In the genomic region with DNA sequence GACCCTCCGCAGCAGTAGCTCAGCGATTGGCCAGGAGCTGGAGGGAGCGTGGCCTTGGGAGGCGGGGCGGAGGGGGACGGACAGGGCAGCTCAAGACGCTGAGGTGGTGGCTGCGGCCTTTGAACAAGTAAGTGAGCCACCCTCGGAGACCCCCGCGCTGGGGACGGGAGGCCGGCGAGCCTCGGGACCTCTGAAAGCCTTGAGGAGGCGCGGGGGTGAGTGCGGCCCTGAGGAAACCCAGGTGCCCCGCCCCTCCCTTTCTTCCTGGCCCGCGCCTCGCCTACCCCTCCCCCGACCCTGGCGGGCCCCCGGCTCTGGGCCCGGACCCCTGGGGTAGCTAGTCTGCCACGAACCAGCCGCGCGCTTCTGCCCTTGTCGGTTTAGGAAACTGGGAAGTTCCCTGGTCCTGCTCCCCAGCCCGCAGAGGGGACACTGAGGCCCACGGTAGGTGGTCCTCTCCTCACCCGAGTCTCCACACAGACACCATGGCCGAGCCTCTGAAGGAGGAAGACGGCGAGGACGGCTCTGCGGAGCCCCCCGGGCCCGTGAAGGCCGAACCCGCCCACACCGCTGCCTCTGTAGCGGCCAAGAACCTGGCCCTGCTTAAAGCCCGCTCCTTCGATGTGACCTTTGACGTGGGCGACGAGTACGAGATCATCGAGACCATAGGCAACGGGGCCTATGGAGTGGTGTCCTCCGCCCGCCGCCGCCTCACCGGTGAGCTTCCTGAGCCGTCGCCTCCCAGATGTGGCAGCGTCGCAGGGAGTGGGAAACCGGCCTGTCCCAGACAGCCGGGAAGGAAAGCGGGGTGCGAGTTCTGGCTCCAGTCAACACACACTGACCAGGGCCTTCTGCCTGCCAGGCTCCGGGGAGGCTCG, we compare ENCODE assay signal across 8 cellular contexts. TPM values are rescaled to one million over a fixed set of nuclear protein-coding genes. Genes with fewer than 3 reads are reported as not detected.
DNase-seq lines count a peak whose midpoint lies in the region; ATAC-seq and TF ChIP-seq lines count a peak whose summit lies in the region.

A gene (plus strand): TSS at position 83 of the 878 bp plus-strand sequence. CDS start 403 bp downstream, at position 486.

- peaks cover 18% of the 10 kb centered on the region for H3K36me3 Mint-ChIP-seq in activated CD4-positive, alpha-beta T cell treated with anti-CD3 and anti-CD28 coated beads for 36 hours (ENCODE audit: low read depth)
- H3K36me3 Mint-ChIP-seq in MCF 10A (ENCODE audit: insufficient read depth, unreplicated experiment): peaks cover 24% of the 10 kb centered on the region

- ATAC-seq in activated CD4-positive, alpha-beta T cell treated with anti-CD3 and anti-CD28 coated beads for 36 hours: no peak

- DNase-seq in activated CD4-positive, alpha-beta T cell treated with anti-CD3 and anti-CD28 coated beads for 36 hours: no peak
- DNase-seq in activated CD4-positive, alpha-beta T cell treated with anti-CD3 and anti-CD28 coated beads, Interleukin-2, amount 50 U/mL, for 1 hour: no peak
- DNase-seq in MCF 10A (ENCODE audit: unreplicated experiment) (no peak), GM10266 (ENCODE audit: extremely low spot score) (no peak), cerebellar cortex (ENCODE audit: low spot score) (no peak)

- no peaks in the 10 kb centered on the region for H3K9me3 Mint-ChIP-seq in activated CD4-positive, alpha-beta T cell treated with anti-CD3 and anti-CD28 coated beads for 36 hours (ENCODE audit: low read depth)
- no peaks in the 10 kb centered on the region for H3K9me3 Mint-ChIP-seq in MCF 10A (ENCODE audit: unreplicated experiment)

- peak within 1 kb of the TSS; percentile 98 for H3K27ac Mint-ChIP-seq in activated CD4-positive, alpha-beta T cell treated with anti-CD3 and anti-CD28 coated beads for 36 hours
- H3K27ac Mint-ChIP-seq in MCF 10A (ENCODE audit: low read depth, unreplicated experiment): peak within 1 kb of the TSS; percentile 99

- no peaks in the 10 kb centered on the region for H3K27me3 ChIP-seq in HUES6 (ENCODE audit: control insufficient read depth, insufficient read depth, low read length)
- H3K27me3 ChIP-seq in layer of hippocampus (ENCODE audit: control insufficient read depth, insufficient read depth, low read length): no peaks in the 10 kb centered on the region
- no peaks in the 10 kb centered on the region for H3K27me3 ChIP-seq in stomach smooth muscle (ENCODE audit: control insufficient read depth in 1 of 2, insufficient read depth in 2 of 2, low read length in 2 of 2)

- BruUV-seq in MCF 10A (replicated peaks; lab: Mats Ljungman, UMichigan): no TSS peak

- POLR2A ChIA-PET in activated CD4-positive, alpha-beta T cell treated with anti-CD3 and anti-CD28 coated beads for 36 hours (lab: Charles Lee): interaction anchor here (0.5 to 1.7 kb wide), 7 partner anchors 10 to 270 kb away, joined by 3 to 21 read pairs (median 4); a partner anchor contains a TSS
- POLR2A ChIA-PET in MCF 10A (lab: Yijun Ruan, JAX): interaction anchor here (0.6 to 3.6 kb wide), 30 partner anchors 8 to 1064 kb away, joined by 3 to 54 read pairs (median 3); a partner anchor contains a TSS

- TF ChIP-seq CTCF in MCF 10A (IDR thresholded peaks at IDR 0.05; ENCODE audit: unreplicated experiment) (no peak), GM10266 (IDR thresholded peaks at IDR 0.05; ENCODE audit: control insufficient read depth, insufficient read depth, low read depth, missing control alignments) (no peak)

- H3K4me1 Mint-ChIP-seq in activated CD4-positive, alpha-beta T cell treated with anti-CD3 and anti-CD28 coated beads for 36 hours: peaks cover 16% of the 10 kb centered on the region
- peaks cover 16% of the 10 kb centered on the region for H3K4me1 Mint-ChIP-seq in MCF 10A (ENCODE audit: insufficient read depth, unreplicated experiment)

- H3K36me3 ChIP-seq in HUES6 (ENCODE audit: control insufficient read depth, insufficient read depth, low read length) (peaks cover 40% of the 10 kb centered on the region), stomach smooth muscle (ENCODE audit: control insufficient read depth in 2 of 2, insufficient read depth in 2 of 2, low read length in 2 of 2) (peaks cover 25 to 37% of the 10 kb centered on the region in 2 donors)

- H3K27me3 Mint-ChIP-seq in activated CD4-positive, alpha-beta T cell treated with anti-CD3 and anti-CD28 coated beads for 36 hours: no peaks in the 10 kb centered on the region
- no peaks in the 10 kb centered on the region for H3K27me3 Mint-ChIP-seq in MCF 10A (ENCODE audit: insufficient read depth, unreplicated experiment)

- peaks cover 10% of the 10 kb centered on the region; the same call in 1 of the 2 replicates for H3K4me1 ChIP-seq in HUES6 (ENCODE audit: control insufficient read depth, insufficient read depth, low read length)
- peaks cover 31% of the 10 kb centered on the region for H3K4me1 ChIP-seq in stomach smooth muscle (ENCODE audit: control insufficient read depth, insufficient read depth, low read length)

- intact Hi-C loops in activated CD4-positive, alpha-beta T cell treated with anti-CD3 and anti-CD28 coated beads for 36 hours (cut with DNase I, micrococcal nuclease): loop anchor here (1.0 to 10.0 kb wide), 10 partner anchors 16 to 631 kb away; a partner anchor contains a TSS
- intact Hi-C loops in MCF 10A (cut with micrococcal nuclease): loop anchor here (5.0 kb wide), 2 partner anchors 69 to 374 kb away; no protein-coding TSS in a partner anchor

- H3K9ac ChIP-seq in HUES6 (ENCODE audit: low read length): peak within 1 kb of the TSS; percentile 92
- peak within 1 kb of the TSS; percentile 82 to 96 for H3K9ac ChIP-seq in stomach smooth muscle (ENCODE audit: low read length in 2 of 2)

- CTCF ChIA-PET in activated CD4-positive, alpha-beta T cell treated with anti-CD3 and anti-CD28 coated beads for 36 hours (lab: Charles Lee): interaction anchor here (0.7 to 1.9 kb wide), 8 partner anchors 7 to 1699 kb away, joined by 3 to 60 read pairs (median 6); a partner anchor contains a TSS
- CTCF ChIA-PET in MCF 10A (lab: Yijun Ruan, JAX): interaction anchor here (0.6 to 2.2 kb wide), 9 partner anchors 15 to 341 kb away, joined by 3 to 36 read pairs (median 4); a partner anchor contains a TSS

- H3K27ac ChIP-seq in HUES6 (ENCODE audit: low read depth, low read length): peak within 1 kb of the TSS; percentile 85
- peak within 1 kb of the TSS; percentile 94 for H3K27ac ChIP-seq in layer of hippocampus (ENCODE audit: low read depth, low read length)
- peak within 1 kb of the TSS; percentile 96 for H3K27ac ChIP-seq in stomach smooth muscle (ENCODE audit: low read length)

- peak within 1 kb of the TSS; percentile 70 for H3K4me3 ChIP-seq in HUES6 (ENCODE audit: low read depth, low read length)
- H3K4me3 ChIP-seq in stomach smooth muscle (ENCODE audit: low read length in 2 of 2): peak within 1 kb of the TSS; percentile 84 to 89

- H3K9me3 ChIP-seq in HUES6 (ENCODE audit: control insufficient read depth, insufficient read depth, low read depth, low read length) (no peaks in the 10 kb centered on the region), stomach smooth muscle (ENCODE audit: control insufficient read depth in 2 of 2, low read length in 2 of 2) (no peaks in the 10 kb centered on the region)

- H3K4me3 Mint-ChIP-seq in activated CD4-positive, alpha-beta T cell treated with anti-CD3 and anti-CD28 coated beads for 36 hours: peak within 1 kb of the TSS; percentile 89
- H3K4me3 Mint-ChIP-seq in MCF 10A (ENCODE audit: unreplicated experiment): peak within 1 kb of the TSS; percentile 94

RNA-seq across cellular contexts. Expression of the gene that starts here (rescaled TPM):
- 10 to 100 TPM; 19.0 to 20.8 TPM for total RNA-seq in activated CD4-positive, alpha-beta T cell treated with anti-CD3 and anti-CD28 coated beads for 36 hours
- 14.5 and 18.2 TPM in 2 replicates for total RNA-seq in MCF 10A (2022)
